23 cellular contexts compared by ENCODE assay signal in the genomic region with DNA sequence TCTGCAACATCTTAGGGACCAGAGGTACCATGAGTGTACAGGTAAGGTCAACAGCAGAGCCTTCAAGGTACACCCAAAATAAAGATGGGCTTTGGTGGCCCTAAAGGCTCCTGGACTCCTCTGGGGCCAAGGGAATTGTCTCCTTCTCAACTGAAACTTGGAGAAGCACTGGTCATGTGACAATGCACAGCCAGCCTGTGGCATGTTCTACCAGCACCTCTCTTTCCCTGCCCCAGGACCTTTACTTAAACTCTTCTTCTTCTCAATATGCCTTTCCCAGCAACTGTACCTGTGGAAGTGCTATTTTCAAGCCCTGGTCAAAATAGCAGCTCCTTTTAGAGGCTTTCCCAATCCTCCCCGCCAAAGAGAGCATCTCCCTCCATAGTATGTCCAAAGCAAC.
"Had no signal": no experiment of that assay in that cellular context is flagged by ENCODE, and none has a peak within 500 bp of the region (broad histone marks: within the 10 kb centered on the region; RNA-seq: fewer than 3 reads in every experiment).

No MANE protein-coding gene starts in this region.

- DNase-seq: activated CD4-positive, alpha-beta T cell treated with anti-CD3 and anti-CD28 coated beads, Interleukin-2, amount 10 ng/mL, durations not matched to agents 7 days and 5 days; activated CD4-positive, CD25-positive, alpha-beta regulatory T cell; activated CD8-positive, alpha-beta memory T cell treated with anti-CD3 and anti-CD28 coated beads, Interleukin-2, amount 50 U/mL, for 4 hours; activated CD8-positive, alpha-beta T cell treated with anti-CD3 and anti-CD28 coated beads for 36 hours; activated gamma-delta T cell treated with Interleukin-2 at 50 U/mL for 16 hours; activated naive CD4-positive, alpha-beta T cell treated with anti-CD3 and anti-CD28 coated beads, Interleukin-2, amount 10 ng/mL, durations not matched to agents 7 days and 5 days; activated naive CD8-positive, alpha-beta T cell treated with anti-CD3 and anti-CD28 coated beads for 36 hours; activated T-cell treated with anti-CD3 and anti-CD28 coated beads, Interleukin-2, amount 50 U/mL, for 72 hours; central memory CD4-positive, alpha-beta T cell; NCI-H1092 treated with DMSO at 0.1 percent for 48 hours; NCI-H1417 treated with DMSO at 0.1 percent for 48 hours; NCI-H2029; NCI-H2107; NCI-H226; NCI-H526; NCI-H774; RPMI8226; T-cell; T-helper 2 cell; T1000 had no signal

- H3K36me3 Mint-ChIP-seq: activated naive CD4-positive, alpha-beta T cell treated with anti-CD3 and anti-CD28 coated beads, Interleukin-2, amount 10 ng/mL, durations not matched to agents 7 days and 5 days; activated naive CD8-positive, alpha-beta T cell treated with anti-CD3 and anti-CD28 coated beads for 36 hours had no signal

- H3K9me3 Mint-ChIP-seq: activated CD4-positive, alpha-beta T cell treated with anti-CD3 and anti-CD28 coated beads, Interleukin-2, amount 10 ng/mL, durations not matched to agents 7 days and 5 days; activated CD8-positive, alpha-beta T cell treated with anti-CD3 and anti-CD28 coated beads for 36 hours; activated naive CD4-positive, alpha-beta T cell treated with anti-CD3 and anti-CD28 coated beads, Interleukin-2, amount 10 ng/mL, durations not matched to agents 7 days and 5 days; activated naive CD8-positive, alpha-beta T cell treated with anti-CD3 and anti-CD28 coated beads for 36 hours; activated T-cell treated with anti-CD3 and anti-CD28 coated beads, Interleukin-2, amount 50 U/mL, for 72 hours; activated T-helper 2 cell treated with anti-CD3 and anti-CD28 coated beads, Interferon-gamma antibody, Interleukin-2, Interleukin-4, amounts not matched to agents 10 μg/mL and 5 μg/mL and 100 μg/mL, durations not matched to agents 14 hours and 24 hours and 36 hours; T-cell had no signal

- H3K27ac ChIP-seq: breast epithelium, SK-N-MC had no signal

- H3K4me3 ChIP-seq: breast epithelium, SK-N-MC had no signal

- H3K9me3 ChIP-seq: breast epithelium had no signal

- H3K4me1 Mint-ChIP-seq: activated CD4-positive, alpha-beta T cell treated with anti-CD3 and anti-CD28 coated beads, Interleukin-2, amount 10 ng/mL, durations not matched to agents 7 days and 5 days; activated naive CD4-positive, alpha-beta T cell treated with anti-CD3 and anti-CD28 coated beads, Interleukin-2, amount 10 ng/mL, durations not matched to agents 7 days and 5 days; activated naive CD8-positive, alpha-beta T cell treated with anti-CD3 and anti-CD28 coated beads for 36 hours had no signal

- H3K36me3 ChIP-seq: breast epithelium had no signal

- H3K27ac Mint-ChIP-seq: activated CD8-positive, alpha-beta T cell treated with anti-CD3 and anti-CD28 coated beads for 36 hours; activated naive CD4-positive, alpha-beta T cell treated with anti-CD3 and anti-CD28 coated beads, Interleukin-2, amount 10 ng/mL, durations not matched to agents 7 days and 5 days; activated naive CD8-positive, alpha-beta T cell treated with anti-CD3 and anti-CD28 coated beads for 36 hours; activated T-cell treated with anti-CD3 and anti-CD28 coated beads, Interleukin-2, amount 50 U/mL, for 72 hours; activated T-helper 2 cell treated with anti-CD3 and anti-CD28 coated beads, Interferon-gamma antibody, Interleukin-2, Interleukin-4, amounts not matched to agents 10 μg/mL and 5 μg/mL and 100 μg/mL, durations not matched to agents 14 hours and 24 hours and 36 hours; T-cell had no signal

- ATAC-seq: activated CD8-positive, alpha-beta T cell treated with anti-CD3 and anti-CD28 coated beads for 36 hours; activated T-cell treated with anti-CD3 and anti-CD28 coated beads, Interleukin-2, amount 50 U/mL, for 72 hours; T-cell had no signal

- H3K4me3 Mint-ChIP-seq: activated CD4-positive, alpha-beta T cell treated with anti-CD3 and anti-CD28 coated beads, Interleukin-2, amount 10 ng/mL, durations not matched to agents 7 days and 5 days; activated CD8-positive, alpha-beta T cell treated with anti-CD3 and anti-CD28 coated beads for 36 hours; activated naive CD4-positive, alpha-beta T cell treated with anti-CD3 and anti-CD28 coated beads, Interleukin-2, amount 10 ng/mL, durations not matched to agents 7 days and 5 days; activated naive CD8-positive, alpha-beta T cell treated with anti-CD3 and anti-CD28 coated beads for 36 hours; activated T-cell treated with anti-CD3 and anti-CD28 coated beads, Interleukin-2, amount 50 U/mL, for 72 hours; T-cell had no signal

- H3K4me1 ChIP-seq: breast epithelium had no signal

- H3K27me3 ChIP-seq: breast epithelium had no signal

- H3K27me3 Mint-ChIP-seq: activated CD4-positive, alpha-beta T cell treated with anti-CD3 and anti-CD28 coated beads, Interleukin-2, amount 10 ng/mL, durations not matched to agents 7 days and 5 days; activated CD8-positive, alpha-beta T cell treated with anti-CD3 and anti-CD28 coated beads for 36 hours; activated naive CD8-positive, alpha-beta T cell treated with anti-CD3 and anti-CD28 coated beads for 36 hours; T-cell had no signal
